In the genomic region with DNA sequence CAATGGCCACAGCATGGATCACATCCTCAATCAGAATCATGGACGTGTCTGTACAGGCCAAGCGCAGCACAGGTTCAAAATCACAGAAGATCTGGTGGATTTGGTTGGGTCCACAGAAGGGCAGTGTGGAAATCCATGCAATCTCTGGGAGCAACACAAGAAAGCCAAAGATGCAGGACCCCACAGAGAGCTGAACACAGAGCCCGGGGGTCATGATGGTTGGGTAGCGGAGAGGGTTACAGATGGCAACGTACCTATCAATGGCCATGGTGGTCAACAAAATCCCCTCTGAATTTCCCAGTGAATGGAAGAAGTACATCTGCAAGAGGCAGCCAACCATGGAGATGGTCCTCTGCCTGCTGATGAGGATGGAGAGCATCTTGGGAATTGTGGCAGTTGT, we compare ENCODE assay signal across 39 cellular contexts. TPM values are rescaled to one million over a fixed set of nuclear protein-coding genes. Genes with fewer than 3 reads are reported as not detected.
"Had no signal": no experiment of that assay in that cellular context is flagged by ENCODE, and none has a peak within 500 bp of the region (broad histone marks: within the 10 kb centered on the region; RNA-seq: fewer than 3 reads in every experiment).

No MANE protein-coding gene starts in this region.

- H3K9me3 ChIP-seq: adrenal gland, body of pancreas, breast epithelium had no signal

- H3K4me3 Mint-ChIP-seq: activated B cell treated with CpG ODN at 0.5 μM for 24 hours; activated CD4-positive, alpha-beta memory T cell treated with anti-CD3 and anti-CD28 coated beads, Interleukin-2, amount 10 ng/mL, durations not matched to agents 7 days and 5 days; activated CD4-positive, alpha-beta T cell treated with anti-CD3 and anti-CD28 coated beads for 36 hours; activated CD4-positive, alpha-beta T cell treated with anti-CD3 and anti-CD28 coated beads, Interleukin-2, amount 10 ng/mL, durations not matched to agents 7 days and 5 days; activated CD8-positive, alpha-beta memory T cell treated with anti-CD3 and anti-CD28 coated beads, Interleukin-2, amount 10 ng/mL, durations not matched to agents 7 days and 5 days; activated CD8-positive, alpha-beta T cell treated with anti-CD3 and anti-CD28 coated beads, Interleukin-2, amount 10 ng/mL, durations not matched to agents 7 days and 5 days; activated naive CD4-positive, alpha-beta T cell treated with anti-CD3 and anti-CD28 coated beads for 36 hours; activated naive CD8-positive, alpha-beta T cell treated with anti-CD3 and anti-CD28 coated beads for 36 hours; activated T-cell treated with anti-CD3 and anti-CD28 coated beads, Interleukin-2, amount 50 U/mL, for 24 hours; activated T-helper 17 cell treated with anti-CD3 and anti-CD28 coated beads, Interleukin-2, amount 50 U/mL, for 72 hours; central memory CD8-positive, alpha-beta T cell; T-helper 1 cell treated with Interleukin-12 subunit alpha and Interleukin-12 subunit beta and Interleukin-4 antibody, amounts not matched to agents 30 μg/mL and 1 μg/mL, for 36 hours; T-helper 2 cell treated with Interferon-gamma antibody and Interleukin-4, amounts not matched to agents 5 μg/mL and 100 μg/mL, for 36 hours had no signal

- H3K4me1 ChIP-seq: adrenal gland, body of pancreas, breast epithelium had no signal

- H3K27me3 ChIP-seq: body of pancreas, brain microvascular endothelial cell, breast epithelium had no signal

- H3K4me3 ChIP-seq: adrenal gland, body of pancreas, breast epithelium had no signal

- DNase-seq: activated B cell treated with CpG ODN at 0.5 μM for 24 hours; activated CD4-positive, alpha-beta memory T cell treated with anti-CD3 and anti-CD28 coated beads, Interleukin-2, amount 10 ng/mL, durations not matched to agents 7 days and 5 days; activated CD4-positive, alpha-beta T cell treated with anti-CD3 and anti-CD28 coated beads for 1 hour; activated CD4-positive, alpha-beta T cell treated with anti-CD3 and anti-CD28 coated beads for 36 hours; activated CD4-positive, alpha-beta T cell treated with anti-CD3 and anti-CD28 coated beads for 48 hours; activated CD4-positive, alpha-beta T cell treated with anti-CD3 and anti-CD28 coated beads, Interleukin-2, amount 10 ng/mL, durations not matched to agents 7 days and 5 days; activated CD4-positive, alpha-beta T cell treated with anti-CD3 and anti-CD28 coated beads, Interleukin-2, amount 50 U/mL, for 48 hours; activated CD8-positive, alpha-beta memory T cell treated with anti-CD3 and anti-CD28 coated beads for 24 hours; activated CD8-positive, alpha-beta memory T cell treated with anti-CD3 and anti-CD28 coated beads, Interleukin-2, amount 10 ng/mL, durations not matched to agents 7 days and 5 days; activated CD8-positive, alpha-beta memory T cell treated with anti-CD3 and anti-CD28 coated beads, Interleukin-2, amount 50 U/mL, for 48 hours; activated CD8-positive, alpha-beta T cell treated with anti-CD3 and anti-CD28 coated beads, Interleukin-2, amount 10 ng/mL, durations not matched to agents 7 days and 5 days; activated effector memory CD4-positive, alpha-beta T cell treated with anti-CD3 and anti-CD28 coated beads, Interleukin-2, amount 50 U/mL, for 16 hours; activated gamma-delta T cell treated with Interleukin-2 at 50 U/mL for 16 hours; activated naive CD4-positive, alpha-beta T cell; activated naive CD4-positive, alpha-beta T cell treated with anti-CD3 and anti-CD28 coated beads for 36 hours; activated naive CD4-positive, alpha-beta T cell treated with anti-CD3 and anti-CD28 coated beads, Interleukin-2, amount 50 U/mL, for 16 hours; activated naive CD8-positive, alpha-beta T cell treated with anti-CD3 and anti-CD28 coated beads for 36 hours; activated T-cell treated with anti-CD3 and anti-CD28 coated beads, Interleukin-2, amount 50 U/mL, for 24 hours; activated T-cell treated with anti-CD3 and anti-CD28 coated beads, Interleukin-2, amount 50 U/mL, for 48 hours; adrenal gland; amniotic stem cell; aorta; body of pancreas; brain microvascular endothelial cell; cerebellar nuclear complex; T-helper 1 cell; T-helper 2 cell; T-helper 9 cell had no signal

- H3K36me3 ChIP-seq: adrenal gland, brain microvascular endothelial cell, breast epithelium had no signal

- H3K9me3 Mint-ChIP-seq: activated B cell treated with CpG ODN at 0.5 μM for 24 hours; activated CD4-positive, alpha-beta memory T cell treated with anti-CD3 and anti-CD28 coated beads, Interleukin-2, amount 10 ng/mL, durations not matched to agents 7 days and 5 days; activated CD4-positive, alpha-beta T cell treated with anti-CD3 and anti-CD28 coated beads, Interleukin-2, amount 10 ng/mL, durations not matched to agents 7 days and 5 days; activated naive CD4-positive, alpha-beta T cell treated with anti-CD3 and anti-CD28 coated beads for 36 hours; activated naive CD4-positive, alpha-beta T cell treated with anti-CD3 and anti-CD28 coated beads, Interleukin-2, amount 50 U/mL, for 72 hours; activated naive CD8-positive, alpha-beta T cell treated with anti-CD3 and anti-CD28 coated beads for 36 hours; activated T-cell treated with anti-CD3 and anti-CD28 coated beads, Interleukin-2, amount 50 U/mL, for 24 hours; activated T-helper 17 cell treated with anti-CD3 and anti-CD28 coated beads, Interleukin-2, amount 50 U/mL, for 72 hours; central memory CD8-positive, alpha-beta T cell; T-helper 1 cell treated with Interleukin-12 subunit alpha and Interleukin-12 subunit beta and Interleukin-4 antibody, amounts not matched to agents 30 μg/mL and 1 μg/mL, for 36 hours; T-helper 2 cell treated with Interferon-gamma antibody and Interleukin-4, amounts not matched to agents 5 μg/mL and 100 μg/mL, for 36 hours had no signal

- ATAC-seq: activated CD4-positive, alpha-beta T cell treated with anti-CD3 and anti-CD28 coated beads for 36 hours; activated CD4-positive, CD25-positive, alpha-beta regulatory T cell treated with anti-CD3 and anti-CD28 coated beads, Interleukin-2, amount 50 U/mL, for 24 hours; activated CD8-positive, alpha-beta memory T cell treated with anti-CD3 and anti-CD28 coated beads, Interleukin-2, amount 10 ng/mL, durations not matched to agents 7 days and 5 days; activated CD8-positive, alpha-beta T cell treated with anti-CD3 and anti-CD28 coated beads, Interleukin-2, amount 10 ng/mL, durations not matched to agents 7 days and 5 days; activated naive CD4-positive, alpha-beta T cell treated with anti-CD3 and anti-CD28 coated beads, Interleukin-2, amount 50 U/mL, for 72 hours; activated T-helper 17 cell treated with anti-CD3 and anti-CD28 coated beads, Interleukin-2, amount 50 U/mL, for 72 hours; body of pancreas had no signal

- H3K36me3 Mint-ChIP-seq: activated CD8-positive, alpha-beta memory T cell treated with anti-CD3 and anti-CD28 coated beads, Interleukin-2, amount 10 ng/mL, durations not matched to agents 7 days and 5 days; activated naive CD4-positive, alpha-beta T cell treated with anti-CD3 and anti-CD28 coated beads, Interleukin-2, amount 50 U/mL, for 72 hours; activated naive CD8-positive, alpha-beta T cell treated with anti-CD3 and anti-CD28 coated beads for 36 hours had no signal

- H3K27ac Mint-ChIP-seq: activated B cell treated with CpG ODN at 0.5 μM for 24 hours; activated CD4-positive, alpha-beta memory T cell treated with anti-CD3 and anti-CD28 coated beads, Interleukin-2, amount 10 ng/mL, durations not matched to agents 7 days and 5 days; activated CD4-positive, alpha-beta T cell treated with anti-CD3 and anti-CD28 coated beads for 36 hours; activated CD4-positive, alpha-beta T cell treated with anti-CD3 and anti-CD28 coated beads, Interleukin-2, amount 10 ng/mL, durations not matched to agents 7 days and 5 days; activated CD8-positive, alpha-beta memory T cell treated with anti-CD3 and anti-CD28 coated beads, Interleukin-2, amount 10 ng/mL, durations not matched to agents 7 days and 5 days; activated CD8-positive, alpha-beta T cell treated with anti-CD3 and anti-CD28 coated beads, Interleukin-2, amount 10 ng/mL, durations not matched to agents 7 days and 5 days; activated naive CD4-positive, alpha-beta T cell treated with anti-CD3 and anti-CD28 coated beads for 36 hours; activated naive CD4-positive, alpha-beta T cell treated with anti-CD3 and anti-CD28 coated beads, Interleukin-2, amount 50 U/mL, for 72 hours; activated naive CD8-positive, alpha-beta T cell treated with anti-CD3 and anti-CD28 coated beads for 36 hours; activated T-cell treated with anti-CD3 and anti-CD28 coated beads, Interleukin-2, amount 50 U/mL, for 24 hours; activated T-helper 17 cell treated with anti-CD3 and anti-CD28 coated beads, Interleukin-2, amount 50 U/mL, for 72 hours; T-helper 1 cell treated with Interleukin-12 subunit alpha and Interleukin-12 subunit beta and Interleukin-4 antibody, amounts not matched to agents 30 μg/mL and 1 μg/mL, for 36 hours; T-helper 2 cell treated with Interferon-gamma antibody and Interleukin-4, amounts not matched to agents 5 μg/mL and 100 μg/mL, for 36 hours had no signal

- H3K27ac ChIP-seq: adrenal gland, body of pancreas, brain microvascular endothelial cell, breast epithelium, VCaP had no signal

- H3K4me1 Mint-ChIP-seq: activated B cell treated with CpG ODN at 0.5 μM for 24 hours; activated CD4-positive, alpha-beta memory T cell treated with anti-CD3 and anti-CD28 coated beads, Interleukin-2, amount 10 ng/mL, durations not matched to agents 7 days and 5 days; activated CD4-positive, alpha-beta T cell treated with anti-CD3 and anti-CD28 coated beads for 36 hours; activated CD4-positive, alpha-beta T cell treated with anti-CD3 and anti-CD28 coated beads, Interleukin-2, amount 10 ng/mL, durations not matched to agents 7 days and 5 days; activated CD8-positive, alpha-beta memory T cell treated with anti-CD3 and anti-CD28 coated beads, Interleukin-2, amount 10 ng/mL, durations not matched to agents 7 days and 5 days; activated naive CD8-positive, alpha-beta T cell treated with anti-CD3 and anti-CD28 coated beads for 36 hours; activated T-helper 17 cell treated with anti-CD3 and anti-CD28 coated beads, Interleukin-2, amount 50 U/mL, for 72 hours; central memory CD8-positive, alpha-beta T cell had no signal

- FAIRE-seq: astrocyte had no signal

RNA-seq across cellular contexts. Expression of a gene that starts 3.9 kb away (rescaled TPM):
- total RNA-seq: activated B cell treated with CpG ODN at 0.5 μM for 24 hours; activated CD4-positive, alpha-beta memory T cell treated with anti-CD3 and anti-CD28 coated beads, Interleukin-2, amount 10 ng/mL, durations not matched to agents 7 days and 5 days; activated CD4-positive, alpha-beta T cell treated with anti-CD3 and anti-CD28 coated beads for 36 hours; activated CD4-positive, alpha-beta T cell treated with anti-CD3 and anti-CD28 coated beads, Interleukin-2, amount 10 ng/mL, durations not matched to agents 7 days and 5 days; activated CD8-positive, alpha-beta memory T cell treated with anti-CD3 and anti-CD28 coated beads, Interleukin-2, amount 10 ng/mL, durations not matched to agents 7 days and 5 days; activated CD8-positive, alpha-beta T cell treated with anti-CD3 and anti-CD28 coated beads, Interleukin-2, amount 10 ng/mL, durations not matched to agents 7 days and 5 days; activated naive CD4-positive, alpha-beta T cell treated with anti-CD3 and anti-CD28 coated beads for 36 hours; activated naive CD4-positive, alpha-beta T cell treated with anti-CD3 and anti-CD28 coated beads, Interleukin-2, amount 50 U/mL, for 72 hours; activated naive CD8-positive, alpha-beta T cell treated with anti-CD3 and anti-CD28 coated beads for 36 hours; activated T-helper 17 cell treated with anti-CD3 and anti-CD28 coated beads, Interleukin-2, amount 50 U/mL, for 72 hours; adrenal gland; aorta; astrocyte; body of pancreas; breast epithelium; cardiac septum; chondrocyte had no signal
- polyA plus RNA-seq: aorta had no signal

RNA-seq across cellular contexts. Expression of a gene that starts 24.0 kb away (rescaled TPM):
- total RNA-seq: activated B cell treated with CpG ODN at 0.5 μM for 24 hours; activated CD4-positive, alpha-beta memory T cell treated with anti-CD3 and anti-CD28 coated beads, Interleukin-2, amount 10 ng/mL, durations not matched to agents 7 days and 5 days; activated CD4-positive, alpha-beta T cell treated with anti-CD3 and anti-CD28 coated beads for 36 hours; activated CD4-positive, alpha-beta T cell treated with anti-CD3 and anti-CD28 coated beads, Interleukin-2, amount 10 ng/mL, durations not matched to agents 7 days and 5 days; activated CD8-positive, alpha-beta memory T cell treated with anti-CD3 and anti-CD28 coated beads, Interleukin-2, amount 10 ng/mL, durations not matched to agents 7 days and 5 days; activated CD8-positive, alpha-beta T cell treated with anti-CD3 and anti-CD28 coated beads, Interleukin-2, amount 10 ng/mL, durations not matched to agents 7 days and 5 days; activated naive CD4-positive, alpha-beta T cell treated with anti-CD3 and anti-CD28 coated beads for 36 hours; activated naive CD4-positive, alpha-beta T cell treated with anti-CD3 and anti-CD28 coated beads, Interleukin-2, amount 50 U/mL, for 72 hours; activated naive CD8-positive, alpha-beta T cell treated with anti-CD3 and anti-CD28 coated beads for 36 hours; activated T-helper 17 cell treated with anti-CD3 and anti-CD28 coated beads, Interleukin-2, amount 50 U/mL, for 72 hours; adrenal gland; aorta; astrocyte; body of pancreas; breast epithelium; cardiac septum; chondrocyte had no signal
- polyA plus RNA-seq: adrenal gland, aorta had no signal

RNA-seq across cellular contexts. Expression of a gene that starts 30.1 kb away (rescaled TPM):
- total RNA-seq: activated B cell treated with CpG ODN at 0.5 μM for 24 hours; activated CD4-positive, alpha-beta memory T cell treated with anti-CD3 and anti-CD28 coated beads, Interleukin-2, amount 10 ng/mL, durations not matched to agents 7 days and 5 days; activated CD4-positive, alpha-beta T cell treated with anti-CD3 and anti-CD28 coated beads for 36 hours; activated CD4-positive, alpha-beta T cell treated with anti-CD3 and anti-CD28 coated beads, Interleukin-2, amount 10 ng/mL, durations not matched to agents 7 days and 5 days; activated CD8-positive, alpha-beta memory T cell treated with anti-CD3 and anti-CD28 coated beads, Interleukin-2, amount 10 ng/mL, durations not matched to agents 7 days and 5 days; activated CD8-positive, alpha-beta T cell treated with anti-CD3 and anti-CD28 coated beads, Interleukin-2, amount 10 ng/mL, durations not matched to agents 7 days and 5 days; activated naive CD4-positive, alpha-beta T cell treated with anti-CD3 and anti-CD28 coated beads for 36 hours; activated naive CD4-positive, alpha-beta T cell treated with anti-CD3 and anti-CD28 coated beads, Interleukin-2, amount 50 U/mL, for 72 hours; activated naive CD8-positive, alpha-beta T cell treated with anti-CD3 and anti-CD28 coated beads for 36 hours; activated T-helper 17 cell treated with anti-CD3 and anti-CD28 coated beads, Interleukin-2, amount 50 U/mL, for 72 hours; adrenal gland; aorta; astrocyte; body of pancreas; breast epithelium; cardiac septum; chondrocyte had no signal
- polyA plus RNA-seq: adrenal gland had no signal

RNA-seq across cellular contexts. Expression of a gene that starts 37.9 kb away (rescaled TPM):
- total RNA-seq: activated B cell treated with CpG ODN at 0.5 μM for 24 hours; activated CD4-positive, alpha-beta memory T cell treated with anti-CD3 and anti-CD28 coated beads, Interleukin-2, amount 10 ng/mL, durations not matched to agents 7 days and 5 days; activated CD4-positive, alpha-beta T cell treated with anti-CD3 and anti-CD28 coated beads for 36 hours; activated CD4-positive, alpha-beta T cell treated with anti-CD3 and anti-CD28 coated beads, Interleukin-2, amount 10 ng/mL, durations not matched to agents 7 days and 5 days; activated CD8-positive, alpha-beta memory T cell treated with anti-CD3 and anti-CD28 coated beads, Interleukin-2, amount 10 ng/mL, durations not matched to agents 7 days and 5 days; activated CD8-positive, alpha-beta T cell treated with anti-CD3 and anti-CD28 coated beads, Interleukin-2, amount 10 ng/mL, durations not matched to agents 7 days and 5 days; activated naive CD4-positive, alpha-beta T cell treated with anti-CD3 and anti-CD28 coated beads for 36 hours; activated naive CD8-positive, alpha-beta T cell treated with anti-CD3 and anti-CD28 coated beads for 36 hours; body of pancreas; chondrocyte had no signal
- polyA plus RNA-seq: aorta had no signal

RNA-seq across cellular contexts. Expression of a gene that starts 47.6 kb away (rescaled TPM):
- total RNA-seq: activated B cell treated with CpG ODN at 0.5 μM for 24 hours; activated CD4-positive, alpha-beta memory T cell treated with anti-CD3 and anti-CD28 coated beads, Interleukin-2, amount 10 ng/mL, durations not matched to agents 7 days and 5 days; activated CD4-positive, alpha-beta T cell treated with anti-CD3 and anti-CD28 coated beads for 36 hours; activated CD4-positive, alpha-beta T cell treated with anti-CD3 and anti-CD28 coated beads, Interleukin-2, amount 10 ng/mL, durations not matched to agents 7 days and 5 days; activated CD8-positive, alpha-beta memory T cell treated with anti-CD3 and anti-CD28 coated beads, Interleukin-2, amount 10 ng/mL, durations not matched to agents 7 days and 5 days; activated CD8-positive, alpha-beta T cell treated with anti-CD3 and anti-CD28 coated beads, Interleukin-2, amount 10 ng/mL, durations not matched to agents 7 days and 5 days; activated naive CD4-positive, alpha-beta T cell treated with anti-CD3 and anti-CD28 coated beads for 36 hours; activated naive CD4-positive, alpha-beta T cell treated with anti-CD3 and anti-CD28 coated beads, Interleukin-2, amount 50 U/mL, for 72 hours; activated naive CD8-positive, alpha-beta T cell treated with anti-CD3 and anti-CD28 coated beads for 36 hours; activated T-helper 17 cell treated with anti-CD3 and anti-CD28 coated beads, Interleukin-2, amount 50 U/mL, for 72 hours; adrenal gland; aorta; astrocyte; body of pancreas; breast epithelium; cardiac septum; chondrocyte had no signal
- polyA plus RNA-seq: adrenal gland, aorta had no signal
